In genomic region chr13:98975822-98976261, GRCh38 we compare ENCODE assay signal across 10 cellular contexts. TPM values are rescaled to one million over a fixed set of nuclear protein-coding genes. Genes with fewer than 3 reads are reported as not detected.
DNase-seq lines count a peak whose midpoint lies in the region; ATAC-seq, FAIRE-seq and TF ChIP-seq lines count a peak whose summit lies in the region.
"Had no signal": no experiment of that assay in that cellular context is flagged by ENCODE, and none has a peak within 500 bp of the region (broad histone marks: within the 10 kb centered on the region; RNA-seq: fewer than 3 reads in every experiment).

No MANE protein-coding gene starts in this region.

- peak overlapping the region; percentile 91 for H3K27ac ChIP-seq in keratinocyte (ENCODE audit: control insufficient read depth, insufficient read depth, low read length)
- peak overlapping the region; percentile 21 to 65 for H3K27ac ChIP-seq in testis

- H3K36me3 Mint-ChIP-seq in activated T-cell treated with anti-CD3 and anti-CD28 coated beads, Interleukin-2, amount 50 U/mL, for 72 hours (ENCODE audit: insufficient read depth in 2 of 2): no peaks in the 10 kb centered on the region
- no peaks in the 10 kb centered on the region for H3K36me3 Mint-ChIP-seq in WTC11
- H3K36me3 Mint-ChIP-seq: CD14-positive monocyte had no signal

- no peak overlapping the region for H2AFZ ChIP-seq in keratinocyte (ENCODE audit: control insufficient read depth, low read length)

- dilution Hi-C loops in keratinocyte (cut with MboI; ENCODE audit: extremely low pct_ligation_motif_present, low sequenced_read_pairs): no loop called here

- intact Hi-C loops in testis (cut with DNase I; ENCODE audit: low total_unique reads): no loop called here

- no peaks in the 10 kb centered on the region for H3K9me3 ChIP-seq in keratinocyte (ENCODE audit: control insufficient read depth, low read depth, low read length)
- no peaks in the 10 kb centered on the region for H3K9me3 ChIP-seq in testis

- TF ChIP-seq CTCF in WTC11 (IDR thresholded peaks at IDR 0.05): no peak
- TF ChIP-seq CTCF in keratinocyte (optimal IDR thresholded peaks at IDR 0.05 in 1 of 3, IDR thresholded peaks at IDR 0.05 in 1 of 3, conservative IDR thresholded peaks at IDR 0.05 in 1 of 3; ENCODE audit: extremely low read depth in 1 of 3, insufficient read depth in 2 of 3, low read length in 3 of 3): peak in 1 of 3 experiments; percentile 12
- TF ChIP-seq CTCF in testis (IDR thresholded peaks at IDR 0.05): no peak

- H3K9me3 Mint-ChIP-seq in activated T-cell treated with anti-CD3 and anti-CD28 coated beads, Interleukin-2, amount 50 U/mL, for 72 hours: no peaks in the 10 kb centered on the region
- no peaks in the 10 kb centered on the region for H3K9me3 Mint-ChIP-seq in WTC11
- H3K9me3 Mint-ChIP-seq: CD14-positive monocyte had no signal

- H3K4me1 ChIP-seq in keratinocyte (ENCODE audit: control insufficient read depth, extremely low read depth, insufficient read depth, low read length) (peaks cover 75% of the 10 kb centered on the region), testis (peaks cover 17% of the 10 kb centered on the region)

- no peaks in the 10 kb centered on the region for H4K20me1 ChIP-seq in keratinocyte (ENCODE audit: control insufficient read depth, extremely low read depth, insufficient read depth, low read length)

- H3K9me1 ChIP-seq in keratinocyte (ENCODE audit: control insufficient read depth, extremely low read depth, insufficient read depth, low read length): no peaks in the 10 kb centered on the region

- CTCF ChIA-PET in WTC11 (lab: Charles Lee): interaction anchor here (1.1 to 4.0 kb wide), 5 partner anchors 10 to 109 kb away, joined by 3 to 22 read pairs (median 5); no protein-coding TSS in a partner anchor

- peak overlapping the region; percentile 78 for H3K9ac ChIP-seq in keratinocyte (ENCODE audit: control insufficient read depth, extremely low read depth, insufficient read depth, low read length)

- H3K27me3 Mint-ChIP-seq in activated T-cell treated with anti-CD3 and anti-CD28 coated beads, Interleukin-2, amount 50 U/mL, for 72 hours (ENCODE audit: low read depth): no peaks in the 10 kb centered on the region
- H3K27me3 Mint-ChIP-seq in WTC11 (ENCODE audit: low read depth): no peaks in the 10 kb centered on the region

- peaks cover 0 to 3% of the 10 kb centered on the region in 2 experiments for H3K36me3 ChIP-seq in keratinocyte (ENCODE audit: control insufficient read depth in 2 of 2, extremely low read depth in 1 of 2, insufficient read depth in 2 of 2, low read length in 2 of 2)
- no peaks in the 10 kb centered on the region for H3K36me3 ChIP-seq in testis (ENCODE audit: low read depth, missing control alignments)

- peaks cover 68% of the 10 kb centered on the region for H3K4me1 Mint-ChIP-seq in activated T-cell treated with anti-CD3 and anti-CD28 coated beads, Interleukin-2, amount 50 U/mL, for 72 hours (ENCODE audit: low read depth)
- peaks cover 51% of the 10 kb centered on the region for H3K4me1 Mint-ChIP-seq in WTC11

- H3K4me3 Mint-ChIP-seq in activated T-cell treated with anti-CD3 and anti-CD28 coated beads, Interleukin-2, amount 50 U/mL, for 72 hours: peak overlapping the region; percentile 25 to 74
- H3K4me3 Mint-ChIP-seq in WTC11: no peak overlapping the region

- DNase-seq in activated T-cell treated with anti-CD3 and anti-CD28 coated beads, Interleukin-2, amount 50 U/mL, for 72 hours: no peak
- DNase-seq in activated T-cell treated with anti-CD3 and anti-CD28 coated beads for 4 hours (no peak), WTC11 (ENCODE audit: low spot score) (no peak), keratinocyte (ENCODE audit: low read depth, low spot score) (no peak), testis (no peak), CD1c-positive myeloid dendritic cell (ENCODE audit: extremely low spot score) (no peak), putamen (ENCODE audit: low spot score) (no peak), iPS-NIHi11 (ENCODE audit: low spot score) (no peak)

- POLR2A ChIA-PET in WTC11 (lab: Charles Lee): no interaction called here

- H3K79me2 ChIP-seq in keratinocyte (ENCODE audit: control insufficient read depth, insufficient read depth, low read length): peaks cover 71% of the 10 kb centered on the region

- peak; percentile 63 for FAIRE-seq in keratinocyte (lab: Jason Lieb, UNC)
- FAIRE-seq: endometrium had no signal

- 44 to 61% methylated on average over 5 of the region's 5 CpGs for WGBS in testis, 2 donors

- no peaks in the 10 kb centered on the region for H3K27me3 ChIP-seq in keratinocyte (ENCODE audit: control insufficient read depth, extremely low read depth, insufficient read depth, low read length)
- no peaks in the 10 kb centered on the region for H3K27me3 ChIP-seq in testis

- H3K27ac Mint-ChIP-seq in activated T-cell treated with anti-CD3 and anti-CD28 coated beads, Interleukin-2, amount 50 U/mL, for 72 hours: peak overlapping the region; percentile 38
- H3K27ac Mint-ChIP-seq in WTC11: peak overlapping the region; percentile 96

- no peak for TF ChIP-seq POLR2A in testis (IDR thresholded peaks at IDR 0.05)

- ATAC-seq in activated T-cell treated with anti-CD3 and anti-CD28 coated beads, Interleukin-2, amount 50 U/mL, for 72 hours (replicated peaks in 1 of 2): peak; percentile 45 to 57
- ATAC-seq in WTC11: peak; percentile 74

- peak overlapping the region; percentile 94 for H3K4me2 ChIP-seq in keratinocyte (ENCODE audit: control insufficient read depth, extremely low read depth, insufficient read depth, low read depth, low read length)

- H3K4me3 ChIP-seq in keratinocyte (ENCODE audit: control insufficient read depth in 2 of 3, extremely low read depth in 1 of 3, insufficient read depth in 2 of 3, low read depth in 1 of 3, low read length in 3 of 3) (peak overlapping the region; percentile 47 to 80 (median 73)), testis (peak overlapping the region in 1 of 2 donors; percentile 9)

TF ChIP-seq in WTC11, 78 proteins besides CTCF, POLR2A, EP300 and RAD21 (continues in another document):
- TF ChIP-seq ZNF512 (CRISPR knock-in tag; IDR thresholded peaks at IDR 0.05; ENCODE audit: borderline replicate concordance) (no peak), KAT7 (CRISPR knock-in tag; IDR thresholded peaks at IDR 0.05; ENCODE audit: borderline replicate concordance) (no peak), TEAD1 (CRISPR knock-in tag; IDR thresholded peaks at IDR 0.05) (no peak), PREB (CRISPR knock-in tag; IDR thresholded peaks at IDR 0.05; ENCODE audit: borderline replicate concordance) (no peak)

RNA-seq across cellular contexts. Expression of gene DOCK9, which starts 2.0 kb away (rescaled TPM):
- 10 to 100 TPM; 51.6 to 71.5 TPM for total RNA-seq in activated T-cell treated with anti-CD3 and anti-CD28 coated beads, Interleukin-2, amount 50 U/mL, for 72 hours
- 35.0 to 36.6 TPM (median 36.0 TPM) in 3 replicates for total RNA-seq in WTC11 (2021)
- 66.2 to 128 TPM (median 110 TPM) in 3 replicates for polyA plus RNA-seq in keratinocyte
- polyA plus RNA-seq in keratinocyte (2011; ENCODE audit: low read depth): 42.7 TPM
- polyA plus RNA-seq in keratinocyte (2011; cell fraction: cytosol; rRNA removed): 66.1 and 85.6 TPM in 2 replicates
- 150 and 155 TPM in 2 replicates for polyA plus RNA-seq in keratinocyte (2011; cell fraction: nucleus; rRNA removed)
- 52.6 and 125 TPM in 2 replicates for polyA plus RNA-seq in keratinocyte (2012; ENCODE audit: low replicate concordance)
- 106 to 225 TPM (median 165 TPM) in 3 replicates for polyA minus RNA-seq in keratinocyte
- 85.4 TPM for polyA minus RNA-seq in keratinocyte (2011; cell fraction: cytosol; rRNA and poly(A)+ RNA removed)
- polyA minus RNA-seq in keratinocyte (2011; cell fraction: nucleus; rRNA and poly(A)+ RNA removed): 209 and 348 TPM in 2 replicates
- 10 to 100 TPM; 63.4 to 74.9 TPM for total RNA-seq in testis
- polyA plus RNA-seq in testis (ENCODE audit: insufficient read depth, low read depth, low replicate concordance): 48.0 TPM
- polyA plus RNA-seq: CD14-positive monocyte had no signal
